In the genomic region with DNA sequence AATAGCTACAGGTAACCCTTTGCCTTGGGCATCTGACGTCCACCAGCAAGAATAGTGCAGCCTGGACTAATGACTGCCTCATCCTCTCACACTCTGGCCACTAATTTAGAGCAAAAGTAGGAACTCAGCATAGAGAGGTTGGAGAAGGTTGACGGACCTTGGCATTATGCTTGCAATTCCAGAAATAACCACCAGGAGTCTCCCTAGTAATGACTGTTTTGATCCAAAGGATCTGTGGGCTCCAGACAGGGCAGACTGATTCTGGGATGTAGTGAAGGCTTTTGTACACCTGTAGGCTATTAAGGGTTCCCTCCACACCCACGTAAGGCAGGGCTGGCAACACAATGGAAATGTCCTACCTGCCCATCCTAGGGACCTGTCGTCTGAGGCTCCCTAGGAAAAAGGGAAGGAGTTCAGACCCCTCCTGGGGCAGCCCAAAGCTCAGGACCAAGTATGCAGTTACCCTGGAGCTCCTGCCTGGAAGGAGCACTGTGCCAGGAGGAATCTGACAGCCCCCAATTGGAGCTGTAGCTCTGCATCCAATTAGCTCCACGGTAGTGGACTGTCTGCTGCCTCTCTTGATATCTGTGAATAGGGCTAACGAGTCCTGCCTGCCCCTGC, we compare ENCODE assay signal across 12 cellular contexts.
DNase-seq lines count a peak whose midpoint lies in the region; ATAC-seq and TF ChIP-seq lines count a peak whose summit lies in the region.
"Had no signal": no experiment of that assay in that cellular context is flagged by ENCODE, and none has a peak within 500 bp of the region (broad histone marks: within the 10 kb centered on the region; RNA-seq: fewer than 3 reads in every experiment).

No MANE protein-coding gene starts in this region.

- H3K36me3 Mint-ChIP-seq in activated naive CD4-positive, alpha-beta T cell treated with anti-CD3 and anti-CD28 coated beads, Interleukin-2, amount 10 ng/mL, durations not matched to agents 7 days and 5 days, result no peaks in the 10 kb centered on the region
- H3K36me3 Mint-ChIP-seq: activated CD8-positive, alpha-beta memory T cell treated with anti-CD3 and anti-CD28 coated beads, Interleukin-2, amount 10 ng/mL, durations not matched to agents 7 days and 5 days; CD4-positive, alpha-beta memory T cell; memory B cell had no signal

- ATAC-seq in left cardiac atrium, result no peak
- no peak for ATAC-seq in HG03460 (IDR thresholded peaks at IDR 0.05; ENCODE audit: unreplicated experiment)
- ATAC-seq: activated CD8-positive, alpha-beta memory T cell treated with anti-CD3 and anti-CD28 coated beads, Interleukin-2, amount 10 ng/mL, durations not matched to agents 7 days and 5 days had no signal

- POLR2A ChIA-PET in RWPE1 (lab: Yijun Ruan, JAX; ENCODE audit: low non-redundant PET), result no interaction called here

- no peaks in the 10 kb centered on the region for H3K4me1 ChIP-seq in cardiac muscle cell (ENCODE audit: low read depth)
- no peaks in the 10 kb centered on the region for H3K4me1 ChIP-seq in transverse colon

- 83 to 92% methylated on average over 1 to 6 of the region's 6 CpGs for WGBS in transverse colon (ENCODE audit: low coverage in 1 of 2), 2 donors

- no peak for TF ChIP-seq POLR2A in transverse colon (IDR thresholded peaks at IDR 0.05)

- H3K9me3 Mint-ChIP-seq in activated naive CD4-positive, alpha-beta T cell treated with anti-CD3 and anti-CD28 coated beads, Interleukin-2, amount 10 ng/mL, durations not matched to agents 7 days and 5 days, result peaks cover 4% of the 10 kb centered on the region
- H3K9me3 Mint-ChIP-seq: dendritic cell treated with granulocyte-macrophage colony-stimulating factor and Interleukin-4, amounts not matched to agents 40 ng/mL and 50 ng/mL, for 4 days had no signal

- no peak overlapping the region for H3K27ac ChIP-seq in cardiac muscle cell
- H3K27ac ChIP-seq in RWPE1, result no peak overlapping the region
- H3K27ac ChIP-seq in transverse colon, result no peak overlapping the region

- DNase-seq in cardiac muscle cell (ENCODE audit: low read depth in 1 of 2, low spot score in 1 of 2) (no peak), left cardiac atrium (no peak), RWPE1 (ENCODE audit: low spot score) (no peak), foreskin fibroblast (no peak), transverse colon (no peak), NCI-H1105 treated with DMSO at 0.1 percent for 48 hours (lab: John Stamatoyannopoulos, UW) (no peak)
- DNase-seq in activated naive CD4-positive, alpha-beta T cell treated with anti-CD3 and anti-CD28 coated beads, Interleukin-2, amount 10 ng/mL, durations not matched to agents 7 days and 5 days, result no peak
- DNase-seq: activated CD8-positive, alpha-beta memory T cell treated with anti-CD3 and anti-CD28 coated beads, Interleukin-2, amount 10 ng/mL, durations not matched to agents 7 days and 5 days; CD4-positive, alpha-beta memory T cell had no signal

- CTCF ChIA-PET in RWPE1 (lab: Yijun Ruan, JAX), result interaction anchor here (0.6 to 1.2 kb wide), 3 partner anchors 16 to 37 kb away, joined by 3 to 4 read pairs (median 3); no protein-coding TSS in a partner anchor
- CTCF ChIA-PET in activated naive CD4-positive, alpha-beta T cell treated with anti-CD3 and anti-CD28 coated beads, Interleukin-2, amount 10 ng/mL, durations not matched to agents 7 days and 5 days (lab: Charles Lee), result no interaction called here

- no peaks in the 10 kb centered on the region for H3K4me1 Mint-ChIP-seq in activated naive CD4-positive, alpha-beta T cell treated with anti-CD3 and anti-CD28 coated beads, Interleukin-2, amount 10 ng/mL, durations not matched to agents 7 days and 5 days
- H3K4me1 Mint-ChIP-seq: activated CD8-positive, alpha-beta memory T cell treated with anti-CD3 and anti-CD28 coated beads, Interleukin-2, amount 10 ng/mL, durations not matched to agents 7 days and 5 days; CD4-positive, alpha-beta memory T cell; memory B cell had no signal

- no peak overlapping the region for H3K4me3 ChIP-seq in cardiac muscle cell
- no peak overlapping the region for H3K4me3 ChIP-seq in foreskin fibroblast (ENCODE audit: low read depth in 1 of 2, low read length in 2 of 2)
- no peak overlapping the region for H3K4me3 ChIP-seq in transverse colon

- no peaks in the 10 kb centered on the region for H3K9me3 ChIP-seq in cardiac muscle cell (ENCODE audit: low read depth)
- H3K9me3 ChIP-seq in transverse colon, result no peaks in the 10 kb centered on the region

- peak; percentile 44 for TF ChIP-seq CTCF in cardiac muscle cell (IDR thresholded peaks at IDR 0.05; ENCODE audit: low read depth, low read length)
- TF ChIP-seq CTCF in RWPE1 (conservative IDR thresholded peaks at IDR 0.05; ENCODE audit: low read depth), result 0 out of 2 replicates have a peak, but pooled peaks have one; percentile 9
- peak; percentile 43 for TF ChIP-seq CTCF in foreskin fibroblast (IDR thresholded peaks at IDR 0.05; ENCODE audit: low read depth, low read length)
- TF ChIP-seq CTCF in transverse colon (IDR thresholded peaks at IDR 0.05), result peak; percentile 14 to 56 (median 47)

- in situ Hi-C loops in transverse colon (cut with MboI; ENCODE audit: low pct_ligation_motif_present in 1 of 4, low pct_unique_long_range_greater_than_20kb in 1 of 4, low sequenced_read_pairs in 3 of 4), result no loop called here

- H3K27ac Mint-ChIP-seq in activated naive CD4-positive, alpha-beta T cell treated with anti-CD3 and anti-CD28 coated beads, Interleukin-2, amount 10 ng/mL, durations not matched to agents 7 days and 5 days, result no peak overlapping the region
- H3K27ac Mint-ChIP-seq: activated CD8-positive, alpha-beta memory T cell treated with anti-CD3 and anti-CD28 coated beads, Interleukin-2, amount 10 ng/mL, durations not matched to agents 7 days and 5 days; CD4-positive, alpha-beta memory T cell; dendritic cell treated with granulocyte-macrophage colony-stimulating factor and Interleukin-4, amounts not matched to agents 40 ng/mL and 50 ng/mL, for 4 days; memory B cell had no signal

- no peak overlapping the region for H3K4me3 Mint-ChIP-seq in activated naive CD4-positive, alpha-beta T cell treated with anti-CD3 and anti-CD28 coated beads, Interleukin-2, amount 10 ng/mL, durations not matched to agents 7 days and 5 days
- H3K4me3 Mint-ChIP-seq: activated CD8-positive, alpha-beta memory T cell treated with anti-CD3 and anti-CD28 coated beads, Interleukin-2, amount 10 ng/mL, durations not matched to agents 7 days and 5 days; CD4-positive, alpha-beta memory T cell; dendritic cell treated with granulocyte-macrophage colony-stimulating factor and Interleukin-4, amounts not matched to agents 40 ng/mL and 50 ng/mL, for 4 days; memory B cell had no signal

- intact Hi-C loops in left cardiac atrium (cut with DNase I) (no loop called here), transverse colon (cut with DNase I; ENCODE audit: low total_unique reads) (no loop called here)

- TF ChIP-seq EP300 in transverse colon (IDR thresholded peaks at IDR 0.05; ENCODE audit: low read depth), result no peak

- H3K27me3 Mint-ChIP-seq in activated naive CD4-positive, alpha-beta T cell treated with anti-CD3 and anti-CD28 coated beads, Interleukin-2, amount 10 ng/mL, durations not matched to agents 7 days and 5 days, result no peaks in the 10 kb centered on the region
- H3K27me3 Mint-ChIP-seq: dendritic cell treated with granulocyte-macrophage colony-stimulating factor and Interleukin-4, amounts not matched to agents 40 ng/mL and 50 ng/mL, for 4 days had no signal

- H3K36me3 ChIP-seq in cardiac muscle cell, result peaks cover 3% of the 10 kb centered on the region
- H3K36me3 ChIP-seq in transverse colon, result no peaks in the 10 kb centered on the region

- no peaks in the 10 kb centered on the region for H3K27me3 ChIP-seq in cardiac muscle cell
- H3K27me3 ChIP-seq in transverse colon, result no peaks in the 10 kb centered on the region
